Comparison of ENCODE assay signal across 1 cellular context in genomic region chr6:46332448-46332847, GRCh38.
A peak's percentile ranks its signal among the peaks of the same experiment; 100 is the strongest.
TF ChIP-seq lines count a peak whose summit lies in the region.
"Not testable (repeated sequence)": the region's sequence is repeated elsewhere in the genome, so short reads cannot be mapped to it uniquely, and the experiment has no call there.

No MANE protein-coding gene starts in this region.

- not testable (repeated sequence) for H3K4me1 ChIP-seq in HEK293 (ENCODE audit: control insufficient read depth, insufficient read depth, low read length)

- POLR2A ChIA-PET in HEK293 (lab: Yijun Ruan, JAX): not testable (repeated sequence)

- not testable (repeated sequence) for TF ChIP-seq CTCF in HEK293 (tag by site-specific recombination; IDR thresholded peaks at IDR 0.05)

- H3K36me3 ChIP-seq in HEK293 (ENCODE audit: control insufficient read depth in 2 of 2, insufficient read depth in 1 of 2, low read length in 2 of 2): not testable (repeated sequence)

- not testable (repeated sequence) for H3K4me3 ChIP-seq in HEK293 (ENCODE audit: low read depth, low read length)

- H3K9me3 ChIP-seq in HEK293 (ENCODE audit: control insufficient read depth, insufficient read depth, low read depth, low read length): not testable (repeated sequence)

- not testable (repeated sequence) for H3K27ac ChIP-seq in HEK293 (ENCODE audit: extremely low read depth, low read depth, low read length)

- CTCF ChIA-PET in HEK293 (lab: Yijun Ruan, JAX): not testable (repeated sequence)

TF ChIP-seq in HEK293, 187 proteins besides CTCF, POLR2A, EP300 and RAD21:
- TF ChIP-seq ZNF580 (tag by site-specific recombination; IDR thresholded peaks at IDR 0.05) (peak; percentile 60; the same call in 1 of the 2 replicates), ZNF146 (tag by site-specific recombination; IDR thresholded peaks at IDR 0.05) (peak; percentile 91)
